ENCODE assay signal across 15 cellular contexts in genomic region chr3:123334056-123334455, GRCh38.
A peak's percentile ranks its signal among the peaks of the same experiment; 100 is the strongest.
DNase-seq lines count a peak whose midpoint lies in the region; ATAC-seq, FAIRE-seq and TF ChIP-seq lines count a peak whose summit lies in the region.
"Had no signal": no experiment of that assay in that cellular context is flagged by ENCODE, and none has a peak within 500 bp of the region (broad histone marks: within the 10 kb centered on the region; RNA-seq: fewer than 3 reads in every experiment).

No MANE protein-coding gene starts in this region.

- no peak for FAIRE-seq in kidney (lab: Jason Lieb, UNC)
- no peak for FAIRE-seq in GM19239 (lab: Jason Lieb, UNC)

- ATAC-seq in RWPE2 (ENCODE audit: low read depth) (no peak), gastroesophageal sphincter (no peak), thoracic aorta (ENCODE audit: insufficient number of reproducible peaks, low FRiP score, low read depth) (no peak)

- no peaks in the 10 kb centered on the region for H3K36me3 ChIP-seq in RWPE2 (ENCODE audit: low read depth)
- peaks cover 0 to 19% of the 10 kb centered on the region in 2 donors for H3K36me3 ChIP-seq in gastroesophageal sphincter
- no peaks in the 10 kb centered on the region for H3K36me3 ChIP-seq in kidney (ENCODE audit: control insufficient read depth in 1 of 2, insufficient read depth in 2 of 2, low read length in 2 of 2)
- no peaks in the 10 kb centered on the region for H3K36me3 ChIP-seq in thoracic aorta
- H3K36me3 ChIP-seq: SJSA1 had no signal

- H3K4me1 ChIP-seq in RWPE2 (ENCODE audit: insufficient read depth, poor library complexity, severe bottlenecking) = no peaks in the 10 kb centered on the region
- H3K4me1 ChIP-seq in gastroesophageal sphincter = peaks cover 10 to 100% (median 23%) of the 10 kb centered on the region in 3 donors
- peaks cover 5 to 7% of the 10 kb centered on the region in 2 donors for H3K4me1 ChIP-seq in kidney (ENCODE audit: control insufficient read depth in 1 of 2, insufficient read depth in 1 of 2, low read depth in 1 of 2, low read length in 2 of 2)
- H3K4me1 ChIP-seq in thoracic aorta (ENCODE audit: control insufficient read depth in 1 of 2, low read depth in 2 of 2) = peaks cover 23 to 83% of the 10 kb centered on the region in 2 donors
- H3K4me1 ChIP-seq: Caco-2, SJSA1 had no signal

- 65 to 70% methylated on average over 3 to 6 of the region's 7 CpGs for WGBS in gastroesophageal sphincter (ENCODE audit: low coverage in 1 of 2), 2 donors

- peak; percentile 8 for DNase-seq in RWPE2 (ENCODE audit: low spot score)
- DNase-seq in kidney = peak; percentile 26
- DNase-seq in thoracic aorta (ENCODE audit: low spot score) = no peak
- DNase-seq in GM19239 (ENCODE audit: insufficient read length, low spot score) = no peak
- DNase-seq in NCI-H1694 (lab: John Stamatoyannopoulos, UW) = no peak
- no peak for DNase-seq in AML-193 (lab: John Stamatoyannopoulos, UW)
- DNase-seq: Caco-2; CD4-positive, CD25-positive, alpha-beta regulatory T cell; DMS153; H7; NCI-H187 treated with DMSO at 0.1 percent for 48 hours; NCI-H69; OCI-M1 had no signal

- H3K4me3 ChIP-seq in RWPE2 (ENCODE audit: severe bottlenecking) (no peak overlapping the region), gastroesophageal sphincter (no peak overlapping the region), kidney (ENCODE audit: low read length in 2 of 2) (no peak overlapping the region), thoracic aorta (no peak overlapping the region)
- H3K4me3 ChIP-seq: SJSA1 had no signal

- no peak for TF ChIP-seq CTCF in RWPE2 (IDR thresholded peaks at IDR 0.05; ENCODE audit: poor library complexity, severe bottlenecking)
- no peak for TF ChIP-seq CTCF in gastroesophageal sphincter (IDR thresholded peaks at IDR 0.05)
- TF ChIP-seq CTCF in kidney (IDR thresholded peaks at IDR 0.05; ENCODE audit: borderline replicate concordance, extremely low read depth, insufficient read depth) = no peak
- no peak for TF ChIP-seq CTCF in thoracic aorta (IDR thresholded peaks at IDR 0.05)

- no peak overlapping the region for H3K27ac ChIP-seq in RWPE2 (ENCODE audit: poor library complexity, severe bottlenecking)
- H3K27ac ChIP-seq in gastroesophageal sphincter = peak overlapping the region; percentile 60 to 90 (median 86)
- no peak overlapping the region for H3K27ac ChIP-seq in kidney (ENCODE audit: low read depth in 2 of 2, low read length in 2 of 2)
- H3K27ac ChIP-seq in thoracic aorta = peak overlapping the region; percentile 75 to 86
- H3K27ac ChIP-seq: SJSA1 had no signal

- TF ChIP-seq POLR2A in gastroesophageal sphincter (IDR thresholded peaks at IDR 0.05) = no peak

- H3K9ac ChIP-seq in kidney (ENCODE audit: low read length in 2 of 2) = no peak overlapping the region

- no peaks in the 10 kb centered on the region for H3K27me3 ChIP-seq in RWPE2 (ENCODE audit: insufficient read depth, poor library complexity, severe bottlenecking)
- no peaks in the 10 kb centered on the region for H3K27me3 ChIP-seq in gastroesophageal sphincter
- no peaks in the 10 kb centered on the region for H3K27me3 ChIP-seq in thoracic aorta (replicated peaks; ENCODE audit: insufficient read depth)
- H3K27me3 ChIP-seq: SJSA1 had no signal

- intact Hi-C loops in kidney (cut with DNase I) = no loop called here

- no peaks in the 10 kb centered on the region for H3K9me3 ChIP-seq in RWPE2 (ENCODE audit: severe bottlenecking)
- H3K9me3 ChIP-seq in gastroesophageal sphincter = no peaks in the 10 kb centered on the region
- H3K9me3 ChIP-seq in kidney (ENCODE audit: control insufficient read depth in 1 of 2, low read length in 2 of 2) = no peaks in the 10 kb centered on the region
- H3K9me3 ChIP-seq in thoracic aorta = no peaks in the 10 kb centered on the region
- H3K9me3 ChIP-seq: Caco-2, SJSA1 had no signal

- no peak for TF ChIP-seq EP300 in gastroesophageal sphincter (IDR thresholded peaks at IDR 0.05)

Comparison
In these comparisons a context has a peak if more than half of its experiments do, and no peak if none do; other contexts are left out.
1. DNase-seq: peak in RWPE2 (single experiment) and kidney (single experiment); none in thoracic aorta (single experiment), GM19239 (single experiment), NCI-H1694 (single experiment) and AML-193 (0 of 2).
2. H3K27ac ChIP-seq: peak in gastroesophageal sphincter (4 of 4) and thoracic aorta (2 of 2); none in RWPE2 (single experiment) and kidney (0 of 2).